24 cellular contexts compared by ENCODE assay signal in the genomic region with DNA sequence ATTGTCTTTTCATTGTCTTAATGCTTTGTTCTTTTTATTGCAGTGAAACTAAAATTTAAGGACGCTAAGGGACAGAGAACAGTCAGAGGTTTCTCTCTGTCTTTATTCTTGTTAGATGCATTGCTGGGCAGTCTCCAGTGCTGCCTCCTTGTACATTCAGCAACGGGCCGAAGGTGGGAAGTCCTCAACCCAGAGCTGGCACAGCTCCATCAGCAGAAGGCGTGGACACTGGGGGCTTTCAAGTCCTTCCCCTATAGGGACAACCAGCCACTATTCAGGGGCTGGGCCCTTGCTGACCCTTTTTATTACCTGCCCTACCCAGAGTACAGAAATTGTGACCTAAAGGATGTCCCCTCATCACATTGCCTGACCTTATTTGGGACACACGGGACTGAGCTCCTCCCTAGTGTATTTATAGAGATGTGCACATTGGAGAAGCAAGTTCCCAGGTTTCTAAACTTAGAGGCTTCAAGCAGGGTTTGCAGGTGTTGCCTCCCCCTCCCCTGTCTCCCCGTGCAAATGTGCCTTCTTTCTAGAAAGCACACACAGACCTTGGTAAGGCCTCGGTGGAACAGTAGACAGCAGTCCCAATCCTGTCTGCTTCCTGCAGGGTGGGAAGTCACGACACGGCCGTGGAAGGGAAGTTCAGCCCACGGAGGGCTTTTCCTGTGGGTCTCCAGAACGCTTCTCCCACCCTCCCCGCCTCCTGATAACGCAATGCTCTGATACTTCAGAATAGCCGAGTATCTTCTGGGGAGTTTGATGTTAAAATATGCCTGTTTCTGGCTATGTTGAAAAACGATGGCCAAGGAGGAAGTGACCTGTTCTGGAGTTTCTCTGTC.
DNase-seq lines count a peak whose midpoint lies in the region; ATAC-seq and TF ChIP-seq lines count a peak whose summit lies in the region.
"Had no signal": no experiment of that assay in that cellular context is flagged by ENCODE, and none has a peak within 500 bp of the region (broad histone marks: within the 10 kb centered on the region; RNA-seq: fewer than 3 reads in every experiment).

No MANE protein-coding gene starts in this region.

- H3K9ac ChIP-seq in mesenchymal stem cell (ENCODE audit: low read length) (no peak overlapping the region), colonic mucosa (ENCODE audit: low read depth in 2 of 2, low read length in 2 of 2) (no peak overlapping the region)

- H2AK5ac ChIP-seq in mesenchymal stem cell (ENCODE audit: low read length, severe bottlenecking), result no peak overlapping the region

- TF ChIP-seq CTCF in left ventricle myocardium inferior (IDR thresholded peaks at IDR 0.05; ENCODE audit: borderline replicate concordance), result no peak
- no peak for TF ChIP-seq CTCF in osteocyte (IDR thresholded peaks at IDR 0.05)
- no peak for TF ChIP-seq CTCF in colonic mucosa (IDR thresholded peaks at IDR 0.05)

- no peak overlapping the region for H2BK12ac ChIP-seq in mesenchymal stem cell (ENCODE audit: low read length in 2 of 2)

- no peak overlapping the region for H4K91ac ChIP-seq in mesenchymal stem cell (ENCODE audit: low read length)

- DNase-seq in NCI-H1092 treated with DMSO at 0.1 percent for 48 hours (lab: John Stamatoyannopoulos, UW) (peak; percentile 31), NCI-H1092 (lab: John Stamatoyannopoulos, UW) (no peak), left ventricle myocardium inferior (no peak), Right ventricle myocardium inferior (ENCODE audit: missing footprints) (no peak), mesenchymal stem cell (no peak), osteocyte (ENCODE audit: extremely low spot score, unreplicated experiment) (no peak), SIG-M5 treated with dmso at 0.1 percent for 504 hours (lab: John Stamatoyannopoulos, UW; ENCODE audit: unreplicated experiment) (no peak), colonic mucosa (no peak)
- DNase-seq: AML-193, COR-L47, GF-D8, GOT3, Kasumi-1, MM.1S, NCI-H1105 treated with DMSO at 0.1 percent for 48 hours, NCI-H1694 treated with DMSO at 0.1 percent for 48 hours, NCI-H2227 treated with DMSO at 0.1 percent for 48 hours, NCI-H510A treated with DMSO at 0.1 percent for 48 hours, NCI-H82, PC-3, RPMI8226, SJCRH30 had no signal

- H3K27ac ChIP-seq in left ventricle myocardium inferior (replicated peaks), result peak overlapping the region; percentile 53
- no peak overlapping the region for H3K27ac ChIP-seq in mesenchymal stem cell (ENCODE audit: low read length, poor library complexity, severe bottlenecking)
- H3K27ac ChIP-seq in colonic mucosa, result no peak overlapping the region
- H3K27ac ChIP-seq: 22Rv1, SJCRH30 had no signal

- H3K4me1 ChIP-seq in left ventricle myocardium inferior (peaks cover 28% of the 10 kb centered on the region), mesenchymal stem cell (ENCODE audit: control insufficient read depth, insufficient read depth, low read depth, low read length) (peaks cover 1% of the 10 kb centered on the region), colonic mucosa (peaks cover 2% of the 10 kb centered on the region)
- H3K4me1 ChIP-seq: SJCRH30 had no signal

- no peak for ATAC-seq in Right ventricle myocardium inferior
- ATAC-seq: HCT116, PC-3 had no signal

- no peaks in the 10 kb centered on the region for H3K79me1 ChIP-seq in mesenchymal stem cell (replicated peaks; ENCODE audit: low read length, poor library complexity, severe bottlenecking)

- H3K4me1 Mint-ChIP-seq in osteocyte (ENCODE audit: unreplicated experiment), result peaks cover 3% of the 10 kb centered on the region

- H3K36me3 ChIP-seq in left ventricle myocardium inferior (no peaks in the 10 kb centered on the region), mesenchymal stem cell (ENCODE audit: control insufficient read depth in 1 of 2, insufficient read depth in 2 of 2, low read depth in 1 of 2, low read length in 2 of 2) (peaks cover 0 to 4% of the 10 kb centered on the region in 2 experiments), colonic mucosa (no peaks in the 10 kb centered on the region)
- H3K36me3 ChIP-seq: SJCRH30 had no signal

- no peak overlapping the region for H3K18ac ChIP-seq in mesenchymal stem cell (ENCODE audit: low read depth in 1 of 2, low read length in 2 of 2)

- H3K9me3 Mint-ChIP-seq in osteocyte (ENCODE audit: unreplicated experiment), result peaks cover 5% of the 10 kb centered on the region

- H3K23ac ChIP-seq in mesenchymal stem cell (ENCODE audit: low read length in 2 of 2), result no peak overlapping the region

- no peak overlapping the region for H2BK15ac ChIP-seq in mesenchymal stem cell (ENCODE audit: low read depth, poor library complexity, severe bottlenecking)

- no peak overlapping the region for H2BK5ac ChIP-seq in mesenchymal stem cell (ENCODE audit: low read depth, low read length, poor library complexity, severe bottlenecking)

- peaks cover 14% of the 10 kb centered on the region for H3K27me3 Mint-ChIP-seq in osteocyte (ENCODE audit: unreplicated experiment)

- no peaks in the 10 kb centered on the region for H3K36me3 Mint-ChIP-seq in osteocyte (ENCODE audit: unreplicated experiment)

- no peak overlapping the region for H3K27ac Mint-ChIP-seq in osteocyte (ENCODE audit: unreplicated experiment)

- no peak overlapping the region for H2AFZ ChIP-seq in mesenchymal stem cell (ENCODE audit: low read depth, low read length)

- H3K4me3 ChIP-seq in left ventricle myocardium inferior, result no peak overlapping the region
- no peak overlapping the region for H3K4me3 ChIP-seq in mesenchymal stem cell (ENCODE audit: insufficient read depth in 1 of 2, low read depth in 1 of 2, low read length in 2 of 2)
- no peak overlapping the region for H3K4me3 ChIP-seq in colonic mucosa
- H3K4me3 ChIP-seq: SJCRH30 had no signal

- H3K4me2 ChIP-seq in mesenchymal stem cell (ENCODE audit: low read length, poor library complexity, severe bottlenecking), result no peak overlapping the region

- 87% methylated on average over 16 of the region's 16 CpGs for WGBS in mesenchymal stem cell

- H2BK120ac ChIP-seq in mesenchymal stem cell (ENCODE audit: low read depth, low read length), result no peak overlapping the region

- H3K9me3 ChIP-seq in left ventricle myocardium inferior (replicated peaks) (no peaks in the 10 kb centered on the region), mesenchymal stem cell (ENCODE audit: control insufficient read depth, low read length) (peaks cover 10% of the 10 kb centered on the region), colonic mucosa (no peaks in the 10 kb centered on the region)
- H3K9me3 ChIP-seq: SJCRH30 had no signal

- no peak overlapping the region for H3K4me3 Mint-ChIP-seq in osteocyte (ENCODE audit: unreplicated experiment)

- H3K27me3 ChIP-seq in left ventricle myocardium inferior (ENCODE audit: low read depth), result peaks cover 3% of the 10 kb centered on the region
- H3K27me3 ChIP-seq in mesenchymal stem cell (ENCODE audit: control insufficient read depth in 1 of 2, insufficient read depth in 1 of 2, low read length in 2 of 2), result peaks cover 8 to 16% of the 10 kb centered on the region in 2 experiments
- H3K27me3 ChIP-seq in colonic mucosa, result peaks cover 5% of the 10 kb centered on the region
- H3K27me3 ChIP-seq: SJCRH30 had no signal

- H3K14ac ChIP-seq in mesenchymal stem cell (ENCODE audit: low read length in 2 of 2), result no peak overlapping the region

- H4K8ac ChIP-seq in mesenchymal stem cell (ENCODE audit: low read length), result peak overlapping the region; percentile 27

- intact Hi-C loops in left ventricle myocardium inferior (cut with micrococcal nuclease), result no loop called here
- intact Hi-C loops in Right ventricle myocardium inferior (cut with DNase I), result loop anchor here (1.0 kb wide), 1 partner anchor 391 kb away; no protein-coding TSS in a partner anchor
- intact Hi-C loops in colonic mucosa (cut with DNase I), result no loop called here

- H3K4ac ChIP-seq in mesenchymal stem cell (ENCODE audit: low read depth in 1 of 2, low read length in 2 of 2), result no peak overlapping the region
